Comparison of ENCODE assay signal across 9 cellular contexts in the genomic region with DNA sequence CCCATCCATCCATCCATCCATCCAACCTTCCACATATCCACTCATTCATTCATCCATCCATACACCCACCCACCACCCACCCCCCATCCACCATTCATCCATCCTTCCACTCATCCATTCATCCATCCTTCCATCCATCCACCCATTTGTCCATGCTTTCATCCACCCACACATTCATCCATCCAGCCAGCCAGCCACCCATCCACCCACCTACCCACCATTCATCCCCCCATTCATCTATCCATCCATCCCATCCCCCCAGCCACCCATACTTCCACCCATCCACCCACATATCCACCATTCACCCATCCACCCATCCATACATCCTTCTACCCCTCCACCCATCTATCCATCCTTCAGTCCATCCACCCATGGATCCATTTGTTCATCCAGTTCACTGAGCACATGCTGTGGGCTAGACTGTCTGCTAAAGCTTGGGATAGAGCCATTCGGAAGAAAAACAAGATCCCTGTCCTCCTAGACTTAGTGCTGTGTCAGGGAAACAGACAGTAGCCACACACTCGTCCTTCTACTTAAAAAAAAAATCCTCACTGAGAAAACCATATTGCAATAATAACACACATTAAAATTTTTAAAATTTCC.
"Had no signal": no experiment of that assay in that cellular context is flagged by ENCODE, and none has a peak within 500 bp of the region (broad histone marks: within the 10 kb centered on the region; RNA-seq: fewer than 3 reads in every experiment).

No MANE protein-coding gene starts in this region.

- DNase-seq: GM23248, GOT3, H7, H9, HCEC 1CT, HFFc6 had no signal

- H3K4me3 ChIP-seq: GM23248, GM23338, HAP-1 had no signal

- H3K9me3 ChIP-seq: HAP-1 had no signal

- H3K27ac ChIP-seq: GM23248 had no signal

- H3K27ac Mint-ChIP-seq: GM23338, HFFc6 had no signal

- H3K4me1 ChIP-seq: HAP-1 had no signal

- H3K4me3 Mint-ChIP-seq: GM23338, H9, HFFc6 had no signal

- ATAC-seq: GM23338, HCT116 had no signal

- H3K36me3 ChIP-seq: HAP-1 had no signal
